In the genomic region with DNA sequence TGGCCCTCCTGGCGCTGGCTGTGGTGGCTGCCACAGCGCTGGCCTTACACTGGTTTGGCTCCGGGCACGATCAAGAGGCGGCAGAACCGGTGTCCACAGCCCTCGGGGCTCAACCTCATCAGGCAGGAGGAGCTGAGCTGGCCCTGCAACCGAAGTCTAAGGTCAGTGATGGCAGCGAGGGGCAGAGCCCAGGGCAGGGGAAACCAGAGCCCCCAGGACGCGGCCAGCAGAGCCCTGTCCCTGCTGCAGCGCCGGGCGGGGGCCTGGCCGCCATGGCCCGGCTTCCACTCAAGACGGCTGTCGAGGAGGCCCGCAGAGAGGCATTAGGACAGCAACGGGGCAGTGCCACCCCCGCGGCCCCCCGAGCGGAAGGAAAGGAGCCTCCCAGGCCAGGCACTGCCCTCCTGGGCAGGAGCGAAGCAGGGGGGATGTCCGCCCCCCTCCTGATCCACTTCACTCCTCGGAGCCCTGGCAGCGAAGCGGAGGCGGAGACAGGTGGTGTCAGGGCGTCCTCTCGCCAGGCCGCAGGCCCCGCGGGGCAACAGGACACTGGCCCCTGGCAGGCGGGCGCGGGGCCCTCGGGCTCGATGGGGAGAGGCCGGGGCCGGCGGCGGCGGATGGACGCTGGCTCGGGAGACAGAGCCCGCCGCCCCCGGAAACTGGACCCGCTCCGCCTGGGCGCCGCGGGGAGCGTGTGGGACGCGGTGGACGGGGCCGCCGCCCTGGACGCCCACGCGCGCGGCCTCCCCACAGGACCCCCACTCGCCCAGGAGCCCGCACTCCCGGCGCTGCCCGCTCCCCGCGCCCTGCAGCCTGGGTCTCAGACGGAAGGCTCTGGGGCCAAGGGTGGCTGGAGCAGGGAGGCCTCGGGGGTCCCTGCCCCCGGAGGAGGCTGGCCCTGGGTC, we compare ENCODE assay signal across 2 cellular contexts.
TF ChIP-seq lines count a peak whose summit lies in the region.

No MANE protein-coding gene starts in this region.

TF ChIP-seq in K562, 482 proteins besides CTCF, POLR2A, EP300 and RAD21:
- peak; percentile 56 for TF ChIP-seq RBFOX2 (IDR thresholded peaks at IDR 0.05; ENCODE audit: low read depth, low read length)
- no peak for TF ChIP-seq ELF2 (CRISPR knock-in tag; IDR thresholded peaks at IDR 0.05)
- no peak for TF ChIP-seq ZNF57 (CRISPR knock-in tag; IDR thresholded peaks at IDR 0.05)
- no peak for TF ChIP-seq ZNF212 (CRISPR knock-in tag; IDR thresholded peaks at IDR 0.05)
- no peak for TF ChIP-seq PCBP1 (IDR thresholded peaks at IDR 0.05; ENCODE audit: low read depth, low read length, poor library complexity, severe bottlenecking)
- no peak for TF ChIP-seq ZFP30 (CRISPR knock-in tag; IDR thresholded peaks at IDR 0.05; ENCODE audit: borderline replicate concordance)
- TF ChIP-seq, protein P1, sequence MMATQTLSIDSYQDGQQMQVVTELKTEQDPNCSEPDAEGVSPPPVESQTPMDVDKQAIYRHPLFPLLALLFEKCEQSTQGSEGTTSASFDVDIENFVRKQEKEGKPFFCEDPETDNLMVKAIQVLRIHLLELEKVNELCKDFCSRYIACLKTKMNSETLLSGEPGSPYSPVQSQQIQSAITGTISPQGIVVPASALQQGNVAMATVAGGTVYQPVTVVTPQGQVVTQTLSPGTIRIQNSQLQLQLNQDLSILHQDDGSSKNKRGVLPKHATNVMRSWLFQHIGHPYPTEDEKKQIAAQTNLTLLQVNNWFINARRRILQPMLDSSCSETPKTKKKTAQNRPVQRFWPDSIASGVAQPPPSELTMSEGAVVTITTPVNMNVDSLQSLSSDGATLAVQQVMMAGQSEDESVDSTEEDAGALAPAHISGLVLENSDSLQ (IDR thresholded peaks at IDR 0.05): no peak
- TF ChIP-seq SMAD4 (CRISPR knock-in tag; conservative IDR thresholded peaks at IDR 0.05): 0 out of 2 replicates have a peak, but pooled peaks have one; percentile 20
- no peak for TF ChIP-seq NFYB (IDR thresholded peaks at IDR 0.05; ENCODE audit: extremely low read depth, insufficient read length)
- no peak for TF ChIP-seq FUS (optimal IDR thresholded peaks at IDR 0.05; ENCODE audit: low read depth, low read length)
- TF ChIP-seq ZNF140 (CRISPR knock-in tag; IDR thresholded peaks at IDR 0.05): no peak
- TF ChIP-seq ZNF354B (CRISPR knock-in tag; IDR thresholded peaks at IDR 0.05): no peak
- TF ChIP-seq HDAC6 (IDR thresholded peaks at IDR 0.05; ENCODE audit: low read depth, low read length): no peak
- TF ChIP-seq, protein P2, sequence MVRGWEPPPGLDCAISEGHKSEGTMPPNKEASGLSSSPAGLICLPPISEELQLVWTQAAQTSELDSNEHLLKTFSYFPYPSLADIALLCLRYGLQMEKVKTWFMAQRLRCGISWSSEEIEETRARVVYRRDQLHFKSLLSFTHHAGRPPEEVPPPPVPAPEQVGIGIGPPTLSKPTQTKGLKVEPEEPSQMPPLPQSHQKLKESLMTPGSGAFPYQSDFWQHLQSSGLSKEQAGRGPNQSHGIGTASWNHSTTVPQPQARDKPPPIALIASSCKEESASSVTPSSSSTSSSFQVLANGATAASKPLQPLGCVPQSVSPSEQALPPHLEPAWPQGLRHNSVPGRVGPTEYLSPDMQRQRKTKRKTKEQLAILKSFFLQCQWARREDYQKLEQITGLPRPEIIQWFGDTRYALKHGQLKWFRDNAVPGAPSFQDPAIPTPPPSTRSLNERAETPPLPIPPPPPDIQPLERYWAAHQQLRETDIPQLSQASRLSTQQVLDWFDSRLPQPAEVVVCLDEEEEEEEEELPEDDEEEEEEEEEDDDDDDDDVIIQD (CRISPR knock-in tag; IDR thresholded peaks at IDR 0.05): no peak
- no peak for TF ChIP-seq LEF1 (IDR thresholded peaks at IDR 0.05)
- TF ChIP-seq POLR2G (IDR thresholded peaks at IDR 0.05; ENCODE audit: low read depth, low read length): peak; percentile 8; the same call in 1 of the 2 replicates
- no peak for TF ChIP-seq CBFA2T3 (IDR thresholded peaks at IDR 0.05)
- no peak for TF ChIP-seq PHB (CRISPR knock-in tag; IDR thresholded peaks at IDR 0.05)
- TF ChIP-seq NCOA1 (IDR thresholded peaks at IDR 0.05; ENCODE audit: low read depth): no peak
- TF ChIP-seq XRCC4 (IDR thresholded peaks at IDR 0.05; ENCODE audit: extremely low read depth, insufficient read depth, insufficient read length): no peak
- TF ChIP-seq, protein P3, sequence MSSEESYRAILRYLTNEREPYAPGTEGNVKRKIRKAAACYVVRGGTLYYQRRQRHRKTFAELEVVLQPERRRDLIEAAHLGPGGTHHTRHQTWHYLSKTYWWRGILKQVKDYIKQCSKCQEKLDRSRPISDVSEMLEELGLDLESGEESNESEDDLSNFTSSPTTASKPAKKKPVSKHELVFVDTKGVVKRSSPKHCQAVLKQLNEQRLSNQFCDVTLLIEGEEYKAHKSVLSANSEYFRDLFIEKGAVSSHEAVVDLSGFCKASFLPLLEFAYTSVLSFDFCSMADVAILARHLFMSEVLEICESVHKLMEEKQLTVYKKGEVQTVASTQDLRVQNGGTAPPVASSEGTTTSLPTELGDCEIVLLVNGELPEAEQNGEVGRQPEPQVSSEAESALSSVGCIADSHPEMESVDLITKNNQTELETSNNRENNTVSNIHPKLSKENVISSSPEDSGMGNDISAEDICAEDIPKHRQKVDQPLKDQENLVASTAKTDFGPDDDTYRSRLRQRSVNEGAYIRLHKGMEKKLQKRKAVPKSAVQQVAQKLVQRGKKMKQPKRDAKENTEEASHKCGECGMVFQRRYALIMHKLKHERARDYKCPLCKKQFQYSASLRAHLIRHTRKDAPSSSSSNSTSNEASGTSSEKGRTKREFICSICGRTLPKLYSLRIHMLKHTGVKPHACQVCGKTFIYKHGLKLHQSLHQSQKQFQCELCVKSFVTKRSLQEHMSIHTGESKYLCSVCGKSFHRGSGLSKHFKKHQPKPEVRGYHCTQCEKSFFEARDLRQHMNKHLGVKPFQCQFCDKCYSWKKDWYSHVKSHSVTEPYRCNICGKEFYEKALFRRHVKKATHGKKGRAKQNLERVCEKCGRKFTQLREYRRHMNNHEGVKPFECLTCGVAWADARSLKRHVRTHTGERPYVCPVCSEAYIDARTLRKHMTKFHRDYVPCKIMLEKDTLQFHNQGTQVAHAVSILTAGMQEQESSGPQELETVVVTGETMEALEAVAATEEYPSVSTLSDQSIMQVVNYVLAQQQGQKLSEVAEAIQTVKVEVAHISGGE (CRISPR knock-in tag; IDR thresholded peaks at IDR 0.05): 0 out of 6 replicates have a peak, but pooled peaks of 1 of the 3 experiments have one; percentile 18

TF ChIP-seq in GM23338, 12 proteins besides CTCF, POLR2A, EP300 and RAD21:
- TF ChIP-seq, protein P4, sequence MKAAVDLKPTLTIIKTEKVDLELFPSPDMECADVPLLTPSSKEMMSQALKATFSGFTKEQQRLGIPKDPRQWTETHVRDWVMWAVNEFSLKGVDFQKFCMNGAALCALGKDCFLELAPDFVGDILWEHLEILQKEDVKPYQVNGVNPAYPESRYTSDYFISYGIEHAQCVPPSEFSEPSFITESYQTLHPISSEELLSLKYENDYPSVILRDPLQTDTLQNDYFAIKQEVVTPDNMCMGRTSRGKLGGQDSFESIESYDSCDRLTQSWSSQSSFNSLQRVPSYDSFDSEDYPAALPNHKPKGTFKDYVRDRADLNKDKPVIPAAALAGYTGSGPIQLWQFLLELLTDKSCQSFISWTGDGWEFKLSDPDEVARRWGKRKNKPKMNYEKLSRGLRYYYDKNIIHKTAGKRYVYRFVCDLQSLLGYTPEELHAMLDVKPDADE (IDR thresholded peaks at IDR 0.05): no peak
- TF ChIP-seq ZNF114 (CRISPR knock-in tag; IDR thresholded peaks at IDR 0.05) (no peak), EZH2phosphoT487 (IDR thresholded peaks at IDR 0.05; ENCODE audit: unreplicated experiment) (no peak), POLR2AphosphoS5 (IDR thresholded peaks at IDR 0.05; ENCODE audit: low read depth) (no peak), CREB1 (CRISPR knock-in tag; IDR thresholded peaks at IDR 0.05; ENCODE audit: low read depth) (no peak), JUNB (IDR thresholded peaks at IDR 0.05; ENCODE audit: unreplicated experiment) (no peak), ZNF331 (CRISPR knock-in tag; IDR thresholded peaks at IDR 0.05; ENCODE audit: low read depth) (no peak), NANOG (IDR thresholded peaks at IDR 0.05; ENCODE audit: borderline replicate concordance) (no peak), STAT1 (IDR thresholded peaks at IDR 0.05; ENCODE audit: unreplicated experiment) (no peak), EZH2 (IDR thresholded peaks at IDR 0.05; ENCODE audit: low read depth, unreplicated experiment) (no peak)
- TF ChIP-seq, protein P5, sequence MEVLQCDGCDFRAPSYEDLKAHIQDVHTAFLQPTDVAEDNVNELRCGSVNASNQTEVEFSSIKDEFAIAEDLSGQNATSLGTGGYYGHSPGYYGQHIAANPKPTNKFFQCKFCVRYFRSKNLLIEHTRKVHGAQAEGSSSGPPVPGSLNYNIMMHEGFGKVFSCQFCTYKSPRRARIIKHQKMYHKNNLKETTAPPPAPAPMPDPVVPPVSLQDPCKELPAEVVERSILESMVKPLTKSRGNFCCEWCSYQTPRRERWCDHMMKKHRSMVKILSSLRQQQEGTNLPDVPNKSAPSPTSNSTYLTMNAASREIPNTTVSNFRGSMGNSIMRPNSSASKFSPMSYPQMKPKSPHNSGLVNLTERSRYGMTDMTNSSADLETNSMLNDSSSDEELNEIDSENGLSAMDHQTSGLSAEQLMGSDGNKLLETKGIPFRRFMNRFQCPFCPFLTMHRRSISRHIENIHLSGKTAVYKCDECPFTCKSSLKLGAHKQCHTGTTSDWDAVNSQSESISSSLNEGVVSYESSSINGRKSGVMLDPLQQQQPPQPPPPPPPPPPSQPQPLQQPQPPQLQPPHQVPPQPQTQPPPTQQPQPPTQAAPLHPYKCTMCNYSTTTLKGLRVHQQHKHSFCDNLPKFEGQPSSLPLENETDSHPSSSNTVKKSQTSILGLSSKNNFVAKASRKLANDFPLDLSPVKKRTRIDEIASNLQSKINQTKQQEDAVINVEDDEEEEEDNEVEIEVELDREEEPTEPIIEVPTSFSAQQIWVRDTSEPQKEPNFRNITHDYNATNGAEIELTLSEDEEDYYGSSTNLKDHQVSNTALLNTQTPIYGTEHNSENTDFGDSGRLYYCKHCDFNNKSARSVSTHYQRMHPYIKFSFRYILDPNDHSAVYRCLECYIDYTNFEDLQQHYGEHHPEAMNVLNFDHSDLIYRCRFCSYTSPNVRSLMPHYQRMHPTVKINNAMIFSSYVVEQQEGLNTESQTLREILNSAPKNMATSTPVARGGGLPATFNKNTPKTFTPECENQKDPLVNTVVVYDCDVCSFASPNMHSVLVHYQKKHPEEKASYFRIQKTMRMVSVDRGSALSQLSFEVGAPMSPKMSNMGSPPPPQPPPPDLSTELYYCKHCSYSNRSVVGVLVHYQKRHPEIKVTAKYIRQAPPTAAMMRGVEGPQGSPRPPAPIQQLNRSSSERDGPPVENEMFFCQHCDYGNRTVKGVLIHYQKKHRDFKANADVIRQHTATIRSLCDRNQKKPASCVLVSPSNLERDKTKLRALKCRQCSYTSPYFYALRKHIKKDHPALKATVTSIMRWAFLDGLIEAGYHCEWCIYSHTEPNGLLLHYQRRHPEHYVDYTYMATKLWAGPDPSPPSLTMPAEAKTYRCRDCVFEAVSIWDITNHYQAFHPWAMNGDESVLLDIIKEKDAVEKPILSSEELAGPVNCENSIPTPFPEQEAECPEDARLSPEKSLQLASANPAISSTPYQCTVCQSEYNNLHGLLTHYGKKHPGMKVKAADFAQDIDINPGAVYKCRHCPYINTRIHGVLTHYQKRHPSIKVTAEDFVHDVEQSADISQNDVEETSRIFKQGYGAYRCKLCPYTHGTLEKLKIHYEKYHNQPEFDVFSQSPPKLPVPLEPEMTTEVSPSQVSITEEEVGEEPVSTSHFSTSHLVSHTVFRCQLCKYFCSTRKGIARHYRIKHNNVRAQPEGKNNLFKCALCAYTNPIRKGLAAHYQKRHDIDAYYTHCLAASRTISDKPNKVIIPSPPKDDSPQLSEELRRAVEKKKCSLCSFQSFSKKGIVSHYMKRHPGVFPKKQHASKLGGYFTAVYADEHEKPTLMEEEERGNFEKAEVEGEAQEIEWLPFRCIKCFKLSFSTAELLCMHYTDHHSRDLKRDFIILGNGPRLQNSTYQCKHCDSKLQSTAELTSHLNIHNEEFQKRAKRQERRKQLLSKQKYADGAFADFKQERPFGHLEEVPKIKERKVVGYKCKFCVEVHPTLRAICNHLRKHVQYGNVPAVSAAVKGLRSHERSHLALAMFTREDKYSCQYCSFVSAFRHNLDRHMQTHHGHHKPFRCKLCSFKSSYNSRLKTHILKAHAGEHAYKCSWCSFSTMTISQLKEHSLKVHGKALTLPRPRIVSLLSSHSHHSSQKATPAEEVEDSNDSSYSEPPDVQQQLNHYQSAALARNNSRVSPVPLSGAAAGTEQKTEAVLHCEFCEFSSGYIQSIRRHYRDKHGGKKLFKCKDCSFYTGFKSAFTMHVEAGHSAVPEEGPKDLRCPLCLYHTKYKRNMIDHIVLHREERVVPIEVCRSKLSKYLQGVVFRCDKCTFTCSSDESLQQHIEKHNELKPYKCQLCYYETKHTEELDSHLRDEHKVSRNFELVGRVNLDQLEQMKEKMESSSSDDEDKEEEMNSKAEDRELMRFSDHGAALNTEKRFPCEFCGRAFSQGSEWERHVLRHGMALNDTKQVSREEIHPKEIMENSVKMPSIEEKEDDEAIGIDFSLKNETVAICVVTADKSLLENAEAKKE (CRISPR knock-in tag; IDR thresholded peaks at IDR 0.05): no peak
- TF ChIP-seq, protein P6, sequence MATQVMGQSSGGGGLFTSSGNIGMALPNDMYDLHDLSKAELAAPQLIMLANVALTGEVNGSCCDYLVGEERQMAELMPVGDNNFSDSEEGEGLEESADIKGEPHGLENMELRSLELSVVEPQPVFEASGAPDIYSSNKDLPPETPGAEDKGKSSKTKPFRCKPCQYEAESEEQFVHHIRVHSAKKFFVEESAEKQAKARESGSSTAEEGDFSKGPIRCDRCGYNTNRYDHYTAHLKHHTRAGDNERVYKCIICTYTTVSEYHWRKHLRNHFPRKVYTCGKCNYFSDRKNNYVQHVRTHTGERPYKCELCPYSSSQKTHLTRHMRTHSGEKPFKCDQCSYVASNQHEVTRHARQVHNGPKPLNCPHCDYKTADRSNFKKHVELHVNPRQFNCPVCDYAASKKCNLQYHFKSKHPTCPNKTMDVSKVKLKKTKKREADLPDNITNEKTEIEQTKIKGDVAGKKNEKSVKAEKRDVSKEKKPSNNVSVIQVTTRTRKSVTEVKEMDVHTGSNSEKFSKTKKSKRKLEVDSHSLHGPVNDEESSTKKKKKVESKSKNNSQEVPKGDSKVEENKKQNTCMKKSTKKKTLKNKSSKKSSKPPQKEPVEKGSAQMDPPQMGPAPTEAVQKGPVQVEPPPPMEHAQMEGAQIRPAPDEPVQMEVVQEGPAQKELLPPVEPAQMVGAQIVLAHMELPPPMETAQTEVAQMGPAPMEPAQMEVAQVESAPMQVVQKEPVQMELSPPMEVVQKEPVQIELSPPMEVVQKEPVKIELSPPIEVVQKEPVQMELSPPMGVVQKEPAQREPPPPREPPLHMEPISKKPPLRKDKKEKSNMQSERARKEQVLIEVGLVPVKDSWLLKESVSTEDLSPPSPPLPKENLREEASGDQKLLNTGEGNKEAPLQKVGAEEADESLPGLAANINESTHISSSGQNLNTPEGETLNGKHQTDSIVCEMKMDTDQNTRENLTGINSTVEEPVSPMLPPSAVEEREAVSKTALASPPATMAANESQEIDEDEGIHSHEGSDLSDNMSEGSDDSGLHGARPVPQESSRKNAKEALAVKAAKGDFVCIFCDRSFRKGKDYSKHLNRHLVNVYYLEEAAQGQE (IDR thresholded peaks at IDR 0.05; ENCODE audit: unreplicated experiment): no peak
